26 cellular contexts compared by ENCODE assay signal in genomic region chr19:16623066-16623465, GRCh38.
"Had no signal": no experiment of that assay in that cellular context is flagged by ENCODE, and none has a peak within 500 bp of the region (broad histone marks: within the 10 kb centered on the region; RNA-seq: fewer than 3 reads in every experiment).

No MANE protein-coding gene starts in this region.

- ATAC-seq: activated naive CD8-positive, alpha-beta T cell treated with anti-CD3 and anti-CD28 coated beads, Interleukin-2, amount 50 U/mL, for 24 hours; esophagus mucosa; heart left ventricle; left colon; naive thymus-derived CD8-positive, alpha-beta T cell; right cardiac atrium had no signal

- H3K4me3 Mint-ChIP-seq: activated CD4-positive, alpha-beta memory T cell treated with anti-CD3 and anti-CD28 coated beads, Interleukin-2, amount 10 ng/mL, durations not matched to agents 7 days and 5 days; activated CD4-positive, alpha-beta T cell treated with anti-CD3 and anti-CD28 coated beads, Interleukin-2, amount 10 ng/mL, durations not matched to agents 7 days and 5 days; activated naive CD4-positive, alpha-beta T cell treated with anti-CD3 and anti-CD28 coated beads, Interleukin-2, amount 50 U/mL, for 24 hours; activated naive CD8-positive, alpha-beta T cell treated with anti-CD3 and anti-CD28 coated beads, Interleukin-2, amount 50 U/mL, for 24 hours; immature natural killer cell; stimulated activated naive CD8-positive, alpha-beta T cell treated with anti-CD3 and anti-CD28 coated beads, Interleukin-15, Interleukin-2, amounts not matched to agents 100 ng/mL and 50 ng/mL, for 24 hours had no signal

- DNase-seq: activated CD4-positive, alpha-beta memory T cell treated with anti-CD3 and anti-CD28 coated beads, Interleukin-2, amount 10 ng/mL, durations not matched to agents 7 days and 5 days; activated CD4-positive, alpha-beta T cell treated with anti-CD3 and anti-CD28 coated beads for 1 hour; activated CD4-positive, alpha-beta T cell treated with anti-CD3 and anti-CD28 coated beads, Interleukin-2, amount 10 ng/mL, durations not matched to agents 7 days and 5 days; activated naive CD8-positive, alpha-beta T cell treated with anti-CD3 and anti-CD28 coated beads, Interleukin-2, amount 50 U/mL, for 24 hours; activated T-cell treated with anti-CD3 and anti-CD28 coated beads, Interleukin-2, amount 50 U/mL, for 48 hours; amygdala; caudate nucleus; foreskin fibroblast; heart left ventricle; hypothalamus; immature natural killer cell; kidney; left colon; naive thymus-derived CD8-positive, alpha-beta T cell; occipital lobe; right cardiac atrium; spleen; stimulated activated CD4-positive, alpha-beta T cell treated with anti-CD3 and anti-CD28 coated beads, Interleukin-4, amount 100 ng/mL, for 1 hour; WERI-Rb-1 had no signal

- H3K9me3 ChIP-seq: heart left ventricle, spleen had no signal

- H3K27me3 ChIP-seq: heart left ventricle, spleen had no signal

- H3K27ac Mint-ChIP-seq: activated CD4-positive, alpha-beta memory T cell treated with anti-CD3 and anti-CD28 coated beads, Interleukin-2, amount 10 ng/mL, durations not matched to agents 7 days and 5 days; activated naive CD4-positive, alpha-beta T cell treated with anti-CD3 and anti-CD28 coated beads, Interleukin-2, amount 50 U/mL, for 24 hours; activated naive CD8-positive, alpha-beta T cell treated with anti-CD3 and anti-CD28 coated beads, Interleukin-2, amount 50 U/mL, for 24 hours; activated T-helper 2 cell treated with anti-CD3 and anti-CD28 coated beads, Interferon-gamma antibody, Interleukin-2, Interleukin-4, amounts not matched to agents 10 μg/mL and 5 μg/mL and 100 μg/mL, durations not matched to agents 14 hours and 24 hours and 36 hours; stimulated activated naive CD8-positive, alpha-beta T cell treated with anti-CD3 and anti-CD28 coated beads, Interleukin-15, Interleukin-2, amounts not matched to agents 100 ng/mL and 50 ng/mL, for 24 hours had no signal

- H3K9me3 Mint-ChIP-seq: activated CD4-positive, alpha-beta memory T cell treated with anti-CD3 and anti-CD28 coated beads, Interleukin-2, amount 10 ng/mL, durations not matched to agents 7 days and 5 days; activated CD4-positive, alpha-beta T cell treated with anti-CD3 and anti-CD28 coated beads, Interleukin-2, amount 10 ng/mL, durations not matched to agents 7 days and 5 days; activated naive CD4-positive, alpha-beta T cell treated with anti-CD3 and anti-CD28 coated beads, Interleukin-2, amount 50 U/mL, for 24 hours; activated naive CD8-positive, alpha-beta T cell treated with anti-CD3 and anti-CD28 coated beads, Interleukin-2, amount 50 U/mL, for 24 hours; activated T-helper 2 cell treated with anti-CD3 and anti-CD28 coated beads, Interferon-gamma antibody, Interleukin-2, Interleukin-4, amounts not matched to agents 10 μg/mL and 5 μg/mL and 100 μg/mL, durations not matched to agents 14 hours and 24 hours and 36 hours; immature natural killer cell; naive thymus-derived CD8-positive, alpha-beta T cell; neural crest cell; stimulated activated naive CD8-positive, alpha-beta T cell treated with anti-CD3 and anti-CD28 coated beads, Interleukin-15, Interleukin-2, amounts not matched to agents 100 ng/mL and 50 ng/mL, for 24 hours had no signal

- H3K27me3 Mint-ChIP-seq: activated CD4-positive, alpha-beta memory T cell treated with anti-CD3 and anti-CD28 coated beads, Interleukin-2, amount 10 ng/mL, durations not matched to agents 7 days and 5 days; activated CD4-positive, alpha-beta T cell treated with anti-CD3 and anti-CD28 coated beads, Interleukin-2, amount 10 ng/mL, durations not matched to agents 7 days and 5 days; activated naive CD4-positive, alpha-beta T cell treated with anti-CD3 and anti-CD28 coated beads, Interleukin-2, amount 50 U/mL, for 24 hours; naive thymus-derived CD8-positive, alpha-beta T cell; stimulated activated naive CD8-positive, alpha-beta T cell treated with anti-CD3 and anti-CD28 coated beads, Interleukin-15, Interleukin-2, amounts not matched to agents 100 ng/mL and 50 ng/mL, for 24 hours had no signal

- H3K4me3 ChIP-seq: heart left ventricle, spleen had no signal

- FAIRE-seq: endothelial cell of umbilical vein, kidney, TTC549 had no signal

- H3K27ac ChIP-seq: heart left ventricle, spleen, WERI-Rb-1 had no signal
